Comparison of ENCODE assay signal across 9 cellular contexts in the genomic region with DNA sequence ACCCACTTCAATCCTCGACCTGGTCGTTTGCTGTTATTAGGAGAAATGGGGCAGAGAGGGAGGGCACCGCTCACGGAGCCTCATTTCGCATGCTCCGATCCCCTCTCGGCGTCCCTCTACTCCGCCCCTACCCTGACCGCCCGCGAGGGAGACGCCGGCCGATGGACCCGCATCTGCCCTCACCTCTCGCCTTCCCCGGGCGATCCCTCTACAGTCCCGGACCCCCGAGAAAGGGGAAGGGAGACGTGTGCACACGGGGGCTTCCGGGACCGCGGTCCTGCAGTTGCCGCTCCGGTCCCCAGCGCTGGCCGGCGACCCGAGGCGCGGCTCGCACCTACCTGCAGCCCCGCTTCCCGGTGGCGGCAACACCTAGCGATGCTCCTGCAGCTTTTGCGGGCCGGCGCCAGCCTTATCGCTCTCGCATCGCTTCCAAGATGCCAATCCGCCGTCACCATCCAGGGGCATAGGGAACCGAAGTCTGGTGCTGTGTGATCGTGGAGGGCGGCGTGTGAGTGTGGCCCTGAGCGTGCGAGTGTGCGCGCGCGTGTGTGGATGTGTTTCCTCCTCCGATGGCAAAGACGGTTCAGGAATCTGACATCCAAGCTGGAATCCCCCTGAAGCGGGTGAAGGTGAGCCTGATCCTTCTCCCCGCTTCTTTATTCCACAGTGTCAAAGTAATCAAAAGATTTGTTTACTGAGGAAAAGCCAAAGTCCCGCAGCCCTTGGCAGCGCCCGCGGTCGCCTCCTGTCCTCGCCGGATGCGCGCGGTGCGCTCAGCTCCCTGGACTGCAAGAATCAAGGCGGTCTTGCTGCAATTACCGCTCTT.
A peak's percentile ranks its signal among the peaks of the same experiment; 100 is the strongest.
DNase-seq lines count a peak whose midpoint lies in the region; ATAC-seq and TF ChIP-seq lines count a peak whose summit lies in the region.
"Had no signal": no experiment of that assay in that cellular context is flagged by ENCODE, and none has a peak within 500 bp of the region (broad histone marks: within the 10 kb centered on the region; RNA-seq: fewer than 3 reads in every experiment).

No MANE protein-coding gene starts in this region.

- H3K9me1 ChIP-seq in IMR-90 (ENCODE audit: insufficient read depth, low read length), result no peaks in the 10 kb centered on the region

- H2AK9ac ChIP-seq in IMR-90 (replicated peaks; ENCODE audit: low read depth, low read length, poor library complexity), result peak overlapping the region; percentile 5

- ATAC-seq in IMR-90 (ENCODE audit: low read depth) (no peak; the same call in 1 of the 2 replicates), GM18909 (IDR thresholded peaks at IDR 0.05; ENCODE audit: poor library complexity, unreplicated experiment) (no peak), HG02610 (IDR thresholded peaks at IDR 0.05; ENCODE audit: unreplicated experiment) (no peak), GM19397 (IDR thresholded peaks at IDR 0.05; ENCODE audit: unreplicated experiment) (no peak)

- H3K23ac ChIP-seq in IMR-90 (ENCODE audit: low read depth, low read length), result no peak overlapping the region; the same call in 1 of the 2 replicates

- no peak for TF ChIP-seq RAD21 in IMR-90 (IDR thresholded peaks at IDR 0.05; ENCODE audit: low read length)

- CTCF ChIA-PET in IMR-90 (lab: Yijun Ruan, JAX), result no interaction called here

- H4K5ac ChIP-seq in IMR-90 (ENCODE audit: low read depth, low read length), result no peak overlapping the region

- DNase-seq in IMR-90 (peak; percentile 23), iPS-NIHi7 (ENCODE audit: extremely low spot score) (peak; percentile 47), NCI-H446 (lab: John Stamatoyannopoulos, UW) (no peak)
- DNase-seq in stimulated activated CD4-positive, alpha-beta T cell treated with anti-CD3 and anti-CD28 coated beads, Interleukin-1b, Interleukin-23, amount 100 ng/mL, for 48 hours, result peak; percentile 9

- no peak overlapping the region for H2BK120ac ChIP-seq in IMR-90 (ENCODE audit: low read depth, low read length)

- no peak for TF ChIP-seq POLR2A in IMR-90 (IDR thresholded peaks at IDR 0.05; ENCODE audit: low read depth, low read length)

- dilution Hi-C loops in IMR-90 (cut with HindIII; ENCODE audit: low sequenced_read_pairs, unreplicated experiment), result no loop called here

- no peak for TF ChIP-seq CTCF in IMR-90 (conservative IDR thresholded peaks at IDR 0.05; ENCODE audit: low read depth, low read length)

- H3K27me3 ChIP-seq in IMR-90 (ENCODE audit: control insufficient read depth, insufficient read depth, low read length), result peaks cover 31% of the 10 kb centered on the region

- 2% methylated on average over 33 of the region's 74 CpGs; no CpG with 5 or more reads in 1 of the 2 experiments for WGBS in IMR-90 (ENCODE audit: extremely low coverage in 2 of 2, insufficient read length in 1 of 2), 2 experiments

- H3K79me1 ChIP-seq in IMR-90 (ENCODE audit: low read depth in 1 of 2, low read length in 2 of 2), result no peaks in the 10 kb centered on the region

- H3K18ac ChIP-seq in IMR-90 (ENCODE audit: low read depth, low read length), result no peak overlapping the region

- H3K9ac ChIP-seq in IMR-90 (ENCODE audit: low read depth, low read length), result no peak overlapping the region

- H3K56ac ChIP-seq in IMR-90 (ENCODE audit: extremely low read depth, insufficient read depth, low read length), result no peak overlapping the region

- H3K27ac ChIP-seq in IMR-90 (ENCODE audit: insufficient read depth, low read length), result no peak overlapping the region
- peak overlapping the region; percentile 77 for H3K27ac ChIP-seq in angular gyrus (ENCODE audit: low read depth, low read length)
- H3K27ac ChIP-seq: epithelial cell of prostate had no signal

- H3K4me2 ChIP-seq in IMR-90 (ENCODE audit: low read depth, low read length), result peak overlapping the region; percentile 66

- H2AK5ac ChIP-seq in IMR-90 (ENCODE audit: low read depth, low read length), result no peak overlapping the region

- POLR2A ChIA-PET in IMR-90 (lab: Charles Lee; ENCODE audit: unreplicated experiment), result no interaction called here

- intact Hi-C loops in IMR-90 (cut with micrococcal nuclease), result loop anchor here (5.0 kb wide), 1 partner anchor 184 kb away; no protein-coding TSS in a partner anchor

- no peak overlapping the region for H2BK15ac ChIP-seq in IMR-90 (ENCODE audit: low read depth, low read length)

- no peak overlapping the region for H2BK5ac ChIP-seq in IMR-90 (ENCODE audit: low read depth, low read length, poor library complexity, severe bottlenecking)

- no peaks in the 10 kb centered on the region for H3K36me3 ChIP-seq in IMR-90 (ENCODE audit: control insufficient read depth, insufficient read depth, low read length)

- H4K91ac ChIP-seq in IMR-90 (ENCODE audit: insufficient read depth, low read depth, low read length), result no peak overlapping the region

- peaks cover 6% of the 10 kb centered on the region; the same call in 1 of the 2 replicates for H3K9me3 ChIP-seq in IMR-90 (ENCODE audit: control insufficient read depth, insufficient read depth, low read length)

- in situ Hi-C loops in IMR-90 (cut with MboI; ENCODE audit: low sequenced_read_pairs), result no loop called here

- H2AFZ ChIP-seq in IMR-90 (replicated peaks; ENCODE audit: low read length, poor library complexity), result peak overlapping the region; percentile 71

- no peak overlapping the region for H3K14ac ChIP-seq in IMR-90 (replicated peaks; ENCODE audit: low read depth, low read length)

- H3K4me1 ChIP-seq in IMR-90 (ENCODE audit: control insufficient read depth, insufficient read depth, low read length), result peaks cover 2% of the 10 kb centered on the region; the same call in 1 of the 2 replicates

- no peaks in the 10 kb centered on the region for H4K20me1 ChIP-seq in IMR-90 (ENCODE audit: insufficient read depth, low read length)

- no peak overlapping the region for H2BK20ac ChIP-seq in IMR-90 (ENCODE audit: low read depth, low read length)

- BruUV-seq in IMR-90 (replicated peaks; lab: Mats Ljungman, UMichigan), result no TSS peak

- H3K4ac ChIP-seq in IMR-90 (ENCODE audit: low read depth, low read length), result no peak overlapping the region

- H4K8ac ChIP-seq in IMR-90 (ENCODE audit: low read depth in 2 of 2, low read length in 2 of 2), result no peak overlapping the region

- peak overlapping the region; percentile 2; the same call in 1 of the 2 replicates for H3K4me3 ChIP-seq in IMR-90 (ENCODE audit: insufficient read depth, low read depth, low read length)

TF ChIP-seq in IMR-90, 13 proteins besides CTCF, POLR2A, EP300 and RAD21:
- no peak for TF ChIP-seq SMC3 (IDR thresholded peaks at IDR 0.05; ENCODE audit: low read depth, low read length)

Comparison
In these comparisons a context has a peak if more than half of its experiments do, and no peak if none do; other contexts are left out.
1. DNase-seq: peak in IMR-90 (single experiment), iPS-NIHi7 (single experiment) and stimulated activated CD4-positive, alpha-beta T cell treated with anti-CD3 and anti-CD28 coated beads, Interleukin-1b, Interleukin-23, amount 100 ng/mL, for 48 hours (single experiment); none in NCI-H446 (0 of 2).